13 cellular contexts compared by ENCODE assay signal in genomic region chr7:39300276-39300675, GRCh38.
"Had no signal": no experiment of that assay in that cellular context is flagged by ENCODE, and none has a peak within 500 bp of the region (broad histone marks: within the 10 kb centered on the region; RNA-seq: fewer than 3 reads in every experiment).

No MANE protein-coding gene starts in this region.

- H3K9ac ChIP-seq: neural progenitor cell had no signal

- H3K27me3 ChIP-seq: brain microvascular endothelial cell, foreskin keratinocyte, neural progenitor cell had no signal

- H3K9me3 ChIP-seq: thoracic aorta had no signal

- H3K27ac ChIP-seq: brain microvascular endothelial cell, foreskin keratinocyte, neural progenitor cell had no signal

- H3K36me3 ChIP-seq: brain microvascular endothelial cell, neural progenitor cell, thoracic aorta had no signal

- ATAC-seq: foreskin keratinocyte; stimulated activated naive CD8-positive, alpha-beta T cell treated with anti-CD3 and anti-CD28 coated beads, Interleukin-15, amount 100 ng/mL, for 72 hours had no signal

- H3K4me1 ChIP-seq: foreskin keratinocyte, neural progenitor cell had no signal

- H2AFZ ChIP-seq: neural progenitor cell had no signal

- H3K4me2 ChIP-seq: neural progenitor cell had no signal

- H3K4me3 ChIP-seq: neural progenitor cell, thoracic aorta had no signal

- DNase-seq: activated CD4-positive, alpha-beta T cell treated with anti-CD3 and anti-CD28 coated beads, Interleukin-2, amount 10 ng/mL, durations not matched to agents 7 days and 5 days; activated CD4-positive, CD25-positive, alpha-beta regulatory T cell; activated naive CD8-positive, alpha-beta T cell treated with anti-CD3 and anti-CD28 coated beads, Interleukin-2, amount 10 ng/mL, durations not matched to agents 7 days and 5 days; brain microvascular endothelial cell; cortex of kidney; effector CD4-positive, alpha-beta T cell; foreskin keratinocyte; kidney glomerular epithelial cell; stimulated activated CD4-positive, alpha-beta T cell treated with anti-CD3 and anti-CD28 coated beads, Interleukin-1b, Interleukin-23, amount 100 ng/mL, for 48 hours; stimulated activated naive CD8-positive, alpha-beta T cell treated with anti-CD3 and anti-CD28 coated beads, Interleukin-15, amount 100 ng/mL, for 72 hours; T-helper 2 cell had no signal
